In the genomic region with DNA sequence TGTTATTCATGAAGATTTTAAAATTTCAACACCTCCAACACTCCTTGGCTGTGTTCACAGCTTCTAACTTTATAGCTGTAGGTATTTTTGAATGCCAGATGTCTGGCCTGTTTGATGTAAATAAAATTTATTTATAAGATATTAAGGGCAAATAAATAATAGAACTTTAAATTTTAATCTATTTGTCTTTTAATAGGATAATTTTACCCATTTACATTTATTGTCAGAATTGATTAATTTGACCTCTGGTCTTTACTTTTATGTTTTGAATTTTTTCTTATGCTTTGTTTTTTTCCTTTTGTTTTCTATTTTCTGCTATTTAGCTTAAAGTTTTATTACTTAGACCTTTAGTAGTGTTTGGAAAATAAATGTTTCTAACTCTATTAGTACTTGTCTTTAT, we compare ENCODE assay signal across 1 cellular context.
TF ChIP-seq lines count a peak whose summit lies in the region.

No MANE protein-coding gene starts in this region.

TF ChIP-seq in HEK293, 187 proteins besides CTCF, POLR2A, EP300 and RAD21 (continued from another document):
- TF ChIP-seq ZIC2 (tag by site-specific recombination; IDR thresholded peaks at IDR 0.05), result no peak
- no peak for TF ChIP-seq ZNF350 (tag by site-specific recombination; IDR thresholded peaks at IDR 0.05)
- no peak for TF ChIP-seq ZNF157 (tag by site-specific recombination; IDR thresholded peaks at IDR 0.05)
- TF ChIP-seq SETDB1 (IDR thresholded peaks at IDR 0.05; ENCODE audit: insufficient read length, low read length), result peak; percentile 25
- TF ChIP-seq ZNF596 (tag by site-specific recombination; IDR thresholded peaks at IDR 0.05), result no peak
